28 cellular contexts compared by ENCODE assay signal in the genomic region with DNA sequence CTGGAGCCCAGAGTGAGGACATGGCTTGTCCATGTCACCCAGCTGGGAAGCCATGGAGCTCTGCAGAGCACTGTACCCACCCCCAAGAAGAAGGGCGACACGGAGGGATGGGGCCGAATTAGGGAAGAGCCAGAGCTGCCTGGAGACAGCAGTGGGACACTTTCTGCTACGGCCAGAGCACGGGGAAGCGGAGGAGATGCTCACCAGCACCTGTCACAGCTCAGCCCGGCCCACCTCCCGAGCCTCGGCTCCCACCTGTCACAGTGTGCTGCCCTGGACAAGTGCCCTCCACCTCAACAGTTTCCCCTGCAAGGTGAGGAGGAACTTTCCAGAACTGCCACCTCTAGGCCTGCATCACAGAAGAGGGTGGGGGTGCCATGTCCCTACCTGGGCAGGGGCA. TPM values are rescaled to one million over a fixed set of nuclear protein-coding genes. Genes with fewer than 3 reads are reported as not detected.
"Had no signal": no experiment of that assay in that cellular context is flagged by ENCODE, and none has a peak within 500 bp of the region (broad histone marks: within the 10 kb centered on the region; RNA-seq: fewer than 3 reads in every experiment).

No MANE protein-coding gene starts in this region.

- H3K9me3 Mint-ChIP-seq: activated CD4-positive, alpha-beta T cell treated with anti-CD3 and anti-CD28 coated beads, Interleukin-2, amount 10 ng/mL, durations not matched to agents 24 days and 14 days; activated CD8-positive, alpha-beta T cell treated with anti-CD3 and anti-CD28 coated beads for 36 hours; activated naive CD4-positive, alpha-beta T cell treated with anti-CD3 and anti-CD28 coated beads, Interleukin-2, amount 50 U/mL, for 72 hours; activated T-cell treated with anti-CD3 and anti-CD28 coated beads, Interleukin-2, amount 50 U/mL, for 72 hours; activated T-helper 17 cell treated with anti-CD3 and anti-CD28 coated beads, Interleukin-2, amount 50 U/mL, for 72 hours had no signal

- H3K27me3 ChIP-seq: adrenal gland, body of pancreas, breast epithelium, SJCRH30 had no signal

- H3K27ac ChIP-seq: adrenal gland, body of pancreas, breast epithelium, KMS-11, SJCRH30, SK-N-MC, WERI-Rb-1 had no signal

- H3K4me1 Mint-ChIP-seq: activated CD4-positive, alpha-beta T cell treated with anti-CD3 and anti-CD28 coated beads, Interleukin-2, amount 10 ng/mL, durations not matched to agents 24 days and 14 days; activated T-helper 17 cell treated with anti-CD3 and anti-CD28 coated beads, Interleukin-2, amount 50 U/mL, for 72 hours had no signal

- H3K36me3 Mint-ChIP-seq: activated naive CD4-positive, alpha-beta T cell treated with anti-CD3 and anti-CD28 coated beads, Interleukin-2, amount 50 U/mL, for 72 hours had no signal

- H3K9me3 ChIP-seq: adrenal gland, body of pancreas, breast epithelium, SJCRH30 had no signal

- H3K4me2 ChIP-seq: KMS-11 had no signal

- ATAC-seq: activated CD8-positive, alpha-beta T cell treated with anti-CD3 and anti-CD28 coated beads for 36 hours; activated naive CD4-positive, alpha-beta T cell treated with anti-CD3 and anti-CD28 coated beads, Interleukin-2, amount 50 U/mL, for 72 hours; activated T-cell treated with anti-CD3 and anti-CD28 coated beads, Interleukin-2, amount 50 U/mL, for 72 hours; activated T-helper 17 cell treated with anti-CD3 and anti-CD28 coated beads, Interleukin-2, amount 50 U/mL, for 72 hours; body of pancreas had no signal

- H3K4me1 ChIP-seq: adrenal gland, body of pancreas, breast epithelium, SJCRH30 had no signal

- H3K9ac ChIP-seq: KMS-11 had no signal

- H3K27ac Mint-ChIP-seq: activated CD4-positive, alpha-beta T cell treated with anti-CD3 and anti-CD28 coated beads, Interleukin-2, amount 10 ng/mL, durations not matched to agents 24 days and 14 days; activated CD8-positive, alpha-beta T cell treated with anti-CD3 and anti-CD28 coated beads for 36 hours; activated naive CD4-positive, alpha-beta T cell treated with anti-CD3 and anti-CD28 coated beads, Interleukin-2, amount 50 U/mL, for 72 hours; activated T-cell treated with anti-CD3 and anti-CD28 coated beads, Interleukin-2, amount 50 U/mL, for 72 hours; activated T-helper 17 cell treated with anti-CD3 and anti-CD28 coated beads, Interleukin-2, amount 50 U/mL, for 72 hours had no signal

- H3K36me3 ChIP-seq: adrenal gland, breast epithelium, SJCRH30, WERI-Rb-1 had no signal

- DNase-seq: activated CD4-positive, alpha-beta T cell treated with anti-CD3 and anti-CD28 coated beads, Interleukin-2, amount 10 ng/mL, durations not matched to agents 24 days and 14 days; activated CD4-positive, alpha-beta T cell treated with anti-CD3 and anti-CD28 coated beads, Interleukin-2, amount 50 U/mL, for 4 hours; activated CD8-positive, alpha-beta T cell treated with anti-CD3 and anti-CD28 coated beads for 36 hours; activated effector memory CD4-positive, alpha-beta T cell treated with anti-CD3 and anti-CD28 coated beads, Interleukin-2, amount 50 U/mL, for 16 hours; activated naive CD4-positive, alpha-beta T cell; activated T-cell treated with anti-CD3 and anti-CD28 coated beads, Interleukin-2, amount 50 U/mL, for 1 hour; activated T-cell treated with anti-CD3 and anti-CD28 coated beads, Interleukin-2, amount 50 U/mL, for 72 hours; adrenal gland; body of pancreas; MM.1S; MV-4-11; NCI-H1092; NCI-H1436 treated with DMSO at 0.1 percent for 48 hours; NCI-H1694 treated with DMSO at 0.1 percent for 48 hours; NCI-H2029; NCI-H345; NCI-H526; NCI-H748 treated with DMSO at 0.1 percent for 48 hours; SHP77; SJCRH30; T1000; WERI-Rb-1 had no signal

- H3K27me3 Mint-ChIP-seq: activated CD4-positive, alpha-beta T cell treated with anti-CD3 and anti-CD28 coated beads, Interleukin-2, amount 10 ng/mL, durations not matched to agents 24 days and 14 days; activated CD8-positive, alpha-beta T cell treated with anti-CD3 and anti-CD28 coated beads for 36 hours; activated T-helper 17 cell treated with anti-CD3 and anti-CD28 coated beads, Interleukin-2, amount 50 U/mL, for 72 hours had no signal

- H3K4me3 Mint-ChIP-seq: activated CD4-positive, alpha-beta T cell treated with anti-CD3 and anti-CD28 coated beads, Interleukin-2, amount 10 ng/mL, durations not matched to agents 24 days and 14 days; activated CD8-positive, alpha-beta T cell treated with anti-CD3 and anti-CD28 coated beads for 36 hours; activated T-cell treated with anti-CD3 and anti-CD28 coated beads, Interleukin-2, amount 50 U/mL, for 72 hours; activated T-helper 17 cell treated with anti-CD3 and anti-CD28 coated beads, Interleukin-2, amount 50 U/mL, for 72 hours had no signal

- H3K4me3 ChIP-seq: adrenal gland, body of pancreas, breast epithelium, SJCRH30, SK-N-MC had no signal

RNA-seq across cellular contexts. Expression of a gene that starts 59.0 kb away (rescaled TPM):
- total RNA-seq: LHCN-M2, SJCRH30 had no signal
